Comparison of ENCODE assay signal across 1 cellular context in the genomic region with DNA sequence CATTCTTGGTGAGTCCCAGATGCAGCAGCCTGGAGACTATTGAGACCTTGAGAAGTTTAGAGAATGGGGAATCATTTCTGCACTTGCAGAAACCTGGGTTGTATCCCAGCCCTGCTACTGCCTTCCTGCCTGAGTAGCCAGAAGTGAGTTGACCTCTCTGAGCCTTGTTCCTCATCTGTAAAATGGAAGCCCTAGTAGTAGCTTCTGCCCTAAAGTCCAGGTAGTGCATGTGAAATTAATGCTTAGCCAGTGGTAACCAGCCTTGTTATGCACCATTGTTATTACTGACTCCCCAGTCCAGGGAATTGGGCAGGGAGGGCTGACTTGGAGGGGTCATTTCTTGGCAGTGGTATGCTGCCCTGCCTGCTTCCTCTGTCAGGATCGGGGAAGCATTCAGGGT.
TF ChIP-seq lines count a peak whose summit lies in the region.

No MANE protein-coding gene starts in this region.

TF ChIP-seq in GM23338, 12 proteins besides CTCF, POLR2A, EP300 and RAD21 (continued from another document):
- TF ChIP-seq, protein P1, sequence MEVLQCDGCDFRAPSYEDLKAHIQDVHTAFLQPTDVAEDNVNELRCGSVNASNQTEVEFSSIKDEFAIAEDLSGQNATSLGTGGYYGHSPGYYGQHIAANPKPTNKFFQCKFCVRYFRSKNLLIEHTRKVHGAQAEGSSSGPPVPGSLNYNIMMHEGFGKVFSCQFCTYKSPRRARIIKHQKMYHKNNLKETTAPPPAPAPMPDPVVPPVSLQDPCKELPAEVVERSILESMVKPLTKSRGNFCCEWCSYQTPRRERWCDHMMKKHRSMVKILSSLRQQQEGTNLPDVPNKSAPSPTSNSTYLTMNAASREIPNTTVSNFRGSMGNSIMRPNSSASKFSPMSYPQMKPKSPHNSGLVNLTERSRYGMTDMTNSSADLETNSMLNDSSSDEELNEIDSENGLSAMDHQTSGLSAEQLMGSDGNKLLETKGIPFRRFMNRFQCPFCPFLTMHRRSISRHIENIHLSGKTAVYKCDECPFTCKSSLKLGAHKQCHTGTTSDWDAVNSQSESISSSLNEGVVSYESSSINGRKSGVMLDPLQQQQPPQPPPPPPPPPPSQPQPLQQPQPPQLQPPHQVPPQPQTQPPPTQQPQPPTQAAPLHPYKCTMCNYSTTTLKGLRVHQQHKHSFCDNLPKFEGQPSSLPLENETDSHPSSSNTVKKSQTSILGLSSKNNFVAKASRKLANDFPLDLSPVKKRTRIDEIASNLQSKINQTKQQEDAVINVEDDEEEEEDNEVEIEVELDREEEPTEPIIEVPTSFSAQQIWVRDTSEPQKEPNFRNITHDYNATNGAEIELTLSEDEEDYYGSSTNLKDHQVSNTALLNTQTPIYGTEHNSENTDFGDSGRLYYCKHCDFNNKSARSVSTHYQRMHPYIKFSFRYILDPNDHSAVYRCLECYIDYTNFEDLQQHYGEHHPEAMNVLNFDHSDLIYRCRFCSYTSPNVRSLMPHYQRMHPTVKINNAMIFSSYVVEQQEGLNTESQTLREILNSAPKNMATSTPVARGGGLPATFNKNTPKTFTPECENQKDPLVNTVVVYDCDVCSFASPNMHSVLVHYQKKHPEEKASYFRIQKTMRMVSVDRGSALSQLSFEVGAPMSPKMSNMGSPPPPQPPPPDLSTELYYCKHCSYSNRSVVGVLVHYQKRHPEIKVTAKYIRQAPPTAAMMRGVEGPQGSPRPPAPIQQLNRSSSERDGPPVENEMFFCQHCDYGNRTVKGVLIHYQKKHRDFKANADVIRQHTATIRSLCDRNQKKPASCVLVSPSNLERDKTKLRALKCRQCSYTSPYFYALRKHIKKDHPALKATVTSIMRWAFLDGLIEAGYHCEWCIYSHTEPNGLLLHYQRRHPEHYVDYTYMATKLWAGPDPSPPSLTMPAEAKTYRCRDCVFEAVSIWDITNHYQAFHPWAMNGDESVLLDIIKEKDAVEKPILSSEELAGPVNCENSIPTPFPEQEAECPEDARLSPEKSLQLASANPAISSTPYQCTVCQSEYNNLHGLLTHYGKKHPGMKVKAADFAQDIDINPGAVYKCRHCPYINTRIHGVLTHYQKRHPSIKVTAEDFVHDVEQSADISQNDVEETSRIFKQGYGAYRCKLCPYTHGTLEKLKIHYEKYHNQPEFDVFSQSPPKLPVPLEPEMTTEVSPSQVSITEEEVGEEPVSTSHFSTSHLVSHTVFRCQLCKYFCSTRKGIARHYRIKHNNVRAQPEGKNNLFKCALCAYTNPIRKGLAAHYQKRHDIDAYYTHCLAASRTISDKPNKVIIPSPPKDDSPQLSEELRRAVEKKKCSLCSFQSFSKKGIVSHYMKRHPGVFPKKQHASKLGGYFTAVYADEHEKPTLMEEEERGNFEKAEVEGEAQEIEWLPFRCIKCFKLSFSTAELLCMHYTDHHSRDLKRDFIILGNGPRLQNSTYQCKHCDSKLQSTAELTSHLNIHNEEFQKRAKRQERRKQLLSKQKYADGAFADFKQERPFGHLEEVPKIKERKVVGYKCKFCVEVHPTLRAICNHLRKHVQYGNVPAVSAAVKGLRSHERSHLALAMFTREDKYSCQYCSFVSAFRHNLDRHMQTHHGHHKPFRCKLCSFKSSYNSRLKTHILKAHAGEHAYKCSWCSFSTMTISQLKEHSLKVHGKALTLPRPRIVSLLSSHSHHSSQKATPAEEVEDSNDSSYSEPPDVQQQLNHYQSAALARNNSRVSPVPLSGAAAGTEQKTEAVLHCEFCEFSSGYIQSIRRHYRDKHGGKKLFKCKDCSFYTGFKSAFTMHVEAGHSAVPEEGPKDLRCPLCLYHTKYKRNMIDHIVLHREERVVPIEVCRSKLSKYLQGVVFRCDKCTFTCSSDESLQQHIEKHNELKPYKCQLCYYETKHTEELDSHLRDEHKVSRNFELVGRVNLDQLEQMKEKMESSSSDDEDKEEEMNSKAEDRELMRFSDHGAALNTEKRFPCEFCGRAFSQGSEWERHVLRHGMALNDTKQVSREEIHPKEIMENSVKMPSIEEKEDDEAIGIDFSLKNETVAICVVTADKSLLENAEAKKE (CRISPR knock-in tag; IDR thresholded peaks at IDR 0.05): no peak
- TF ChIP-seq, protein P2, sequence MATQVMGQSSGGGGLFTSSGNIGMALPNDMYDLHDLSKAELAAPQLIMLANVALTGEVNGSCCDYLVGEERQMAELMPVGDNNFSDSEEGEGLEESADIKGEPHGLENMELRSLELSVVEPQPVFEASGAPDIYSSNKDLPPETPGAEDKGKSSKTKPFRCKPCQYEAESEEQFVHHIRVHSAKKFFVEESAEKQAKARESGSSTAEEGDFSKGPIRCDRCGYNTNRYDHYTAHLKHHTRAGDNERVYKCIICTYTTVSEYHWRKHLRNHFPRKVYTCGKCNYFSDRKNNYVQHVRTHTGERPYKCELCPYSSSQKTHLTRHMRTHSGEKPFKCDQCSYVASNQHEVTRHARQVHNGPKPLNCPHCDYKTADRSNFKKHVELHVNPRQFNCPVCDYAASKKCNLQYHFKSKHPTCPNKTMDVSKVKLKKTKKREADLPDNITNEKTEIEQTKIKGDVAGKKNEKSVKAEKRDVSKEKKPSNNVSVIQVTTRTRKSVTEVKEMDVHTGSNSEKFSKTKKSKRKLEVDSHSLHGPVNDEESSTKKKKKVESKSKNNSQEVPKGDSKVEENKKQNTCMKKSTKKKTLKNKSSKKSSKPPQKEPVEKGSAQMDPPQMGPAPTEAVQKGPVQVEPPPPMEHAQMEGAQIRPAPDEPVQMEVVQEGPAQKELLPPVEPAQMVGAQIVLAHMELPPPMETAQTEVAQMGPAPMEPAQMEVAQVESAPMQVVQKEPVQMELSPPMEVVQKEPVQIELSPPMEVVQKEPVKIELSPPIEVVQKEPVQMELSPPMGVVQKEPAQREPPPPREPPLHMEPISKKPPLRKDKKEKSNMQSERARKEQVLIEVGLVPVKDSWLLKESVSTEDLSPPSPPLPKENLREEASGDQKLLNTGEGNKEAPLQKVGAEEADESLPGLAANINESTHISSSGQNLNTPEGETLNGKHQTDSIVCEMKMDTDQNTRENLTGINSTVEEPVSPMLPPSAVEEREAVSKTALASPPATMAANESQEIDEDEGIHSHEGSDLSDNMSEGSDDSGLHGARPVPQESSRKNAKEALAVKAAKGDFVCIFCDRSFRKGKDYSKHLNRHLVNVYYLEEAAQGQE (IDR thresholded peaks at IDR 0.05; ENCODE audit: unreplicated experiment): no peak
- TF ChIP-seq STAT1 (IDR thresholded peaks at IDR 0.05; ENCODE audit: unreplicated experiment): no peak
- no peak for TF ChIP-seq CREB1 (CRISPR knock-in tag; IDR thresholded peaks at IDR 0.05; ENCODE audit: low read depth)
- TF ChIP-seq EZH2 (IDR thresholded peaks at IDR 0.05; ENCODE audit: low read depth, unreplicated experiment): no peak
- TF ChIP-seq ZNF114 (CRISPR knock-in tag; IDR thresholded peaks at IDR 0.05): no peak
- TF ChIP-seq, protein P3, sequence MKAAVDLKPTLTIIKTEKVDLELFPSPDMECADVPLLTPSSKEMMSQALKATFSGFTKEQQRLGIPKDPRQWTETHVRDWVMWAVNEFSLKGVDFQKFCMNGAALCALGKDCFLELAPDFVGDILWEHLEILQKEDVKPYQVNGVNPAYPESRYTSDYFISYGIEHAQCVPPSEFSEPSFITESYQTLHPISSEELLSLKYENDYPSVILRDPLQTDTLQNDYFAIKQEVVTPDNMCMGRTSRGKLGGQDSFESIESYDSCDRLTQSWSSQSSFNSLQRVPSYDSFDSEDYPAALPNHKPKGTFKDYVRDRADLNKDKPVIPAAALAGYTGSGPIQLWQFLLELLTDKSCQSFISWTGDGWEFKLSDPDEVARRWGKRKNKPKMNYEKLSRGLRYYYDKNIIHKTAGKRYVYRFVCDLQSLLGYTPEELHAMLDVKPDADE (IDR thresholded peaks at IDR 0.05): no peak
- TF ChIP-seq POLR2AphosphoS5 (IDR thresholded peaks at IDR 0.05; ENCODE audit: low read depth): no peak
- TF ChIP-seq ZNF331 (CRISPR knock-in tag; IDR thresholded peaks at IDR 0.05; ENCODE audit: low read depth): no peak
- TF ChIP-seq EZH2phosphoT487 (IDR thresholded peaks at IDR 0.05; ENCODE audit: unreplicated experiment): no peak
